ENCODE assay signal across 8 cellular contexts in the genomic region with DNA sequence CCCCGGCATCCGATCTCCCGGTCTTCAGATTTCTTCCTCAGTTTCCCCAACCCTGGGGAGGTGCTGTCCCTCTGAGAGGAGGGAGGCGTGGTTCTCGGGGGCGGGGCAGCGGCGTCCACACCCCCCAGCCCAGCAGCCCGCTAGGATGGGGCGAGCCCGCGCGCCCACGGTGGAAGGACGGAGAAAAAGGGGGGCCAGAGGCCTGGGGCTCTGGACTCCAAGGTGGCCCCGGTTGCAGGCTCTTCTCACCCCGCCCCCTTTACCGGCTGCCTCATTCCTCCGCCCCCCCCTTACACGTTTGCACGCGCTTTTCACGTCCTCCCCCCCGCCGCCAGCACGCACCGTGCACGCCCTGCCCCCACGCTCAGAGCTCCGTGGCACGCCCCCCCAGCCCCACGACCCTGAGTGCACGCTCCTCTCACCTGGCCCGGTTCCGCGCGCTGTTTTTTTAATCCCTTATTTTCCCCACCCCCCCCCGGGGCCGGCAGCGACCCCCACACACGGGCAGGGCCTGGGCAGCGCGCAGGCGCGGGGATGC. TPM values are rescaled to one million over a fixed set of nuclear protein-coding genes. Genes with fewer than 3 reads are reported as not detected.
A peak's percentile ranks its signal among the peaks of the same experiment; 100 is the strongest.
DNase-seq lines count a peak whose midpoint lies in the region; TF ChIP-seq lines count a peak whose summit lies in the region.

No MANE protein-coding gene starts in this region.

- H3K4me1 Mint-ChIP-seq in activated T-cell treated with anti-CD3 and anti-CD28 coated beads, Interleukin-2, amount 50 U/mL, for 24 hours (ENCODE audit: low read depth): peaks cover 32% of the 10 kb centered on the region

- peaks cover 33 to 60% (median 51%) of the 10 kb centered on the region in 4 donors for H3K4me1 ChIP-seq in esophagus muscularis mucosa
- H3K4me1 ChIP-seq in muscle layer of duodenum (ENCODE audit: control insufficient read depth in 1 of 2, insufficient read depth in 2 of 2, low read length in 2 of 2): peaks cover 7 to 33% of the 10 kb centered on the region in 2 donors

- DNase-seq in NCI-H1436 (lab: John Stamatoyannopoulos, UW) (peak; percentile 53), NCI-H1436 treated with DMSO at 0.1 percent for 48 hours (lab: John Stamatoyannopoulos, UW) (no peak), NCI-H2171 treated with DMSO at 0.1 percent for 48 hours (lab: John Stamatoyannopoulos, UW) (peak; percentile 53), esophagus muscularis mucosa (ENCODE audit: extremely low spot score) (no peak), NCI-H128 (lab: John Stamatoyannopoulos, UW; ENCODE audit: unreplicated experiment) (no peak)
- peak; percentile 81 for DNase-seq in activated T-cell treated with anti-CD3 and anti-CD28 coated beads, Interleukin-2, amount 50 U/mL, for 24 hours
- peak; percentile 72 for DNase-seq in stimulated activated naive CD4-positive, alpha-beta T cell treated with Interleukin-2 at 50 U/mL for 16 hours (lab: John Stamatoyannopoulos, UW)

- H3K27ac ChIP-seq in esophagus muscularis mucosa (replicated peaks in 1 of 4): peak overlapping the region; percentile 80 to 89 (median 84)
- no peak overlapping the region for H3K27ac ChIP-seq in muscle layer of duodenum (ENCODE audit: low read length)

- H3K27me3 Mint-ChIP-seq in activated T-cell treated with anti-CD3 and anti-CD28 coated beads, Interleukin-2, amount 50 U/mL, for 24 hours: peaks cover 5% of the 10 kb centered on the region

- H3K27ac Mint-ChIP-seq in activated T-cell treated with anti-CD3 and anti-CD28 coated beads, Interleukin-2, amount 50 U/mL, for 24 hours: peak overlapping the region; percentile 73

- peaks cover 23% of the 10 kb centered on the region for H3K36me3 Mint-ChIP-seq in activated T-cell treated with anti-CD3 and anti-CD28 coated beads, Interleukin-2, amount 50 U/mL, for 24 hours (ENCODE audit: low read depth)

- no peaks in the 10 kb centered on the region for H3K9me3 Mint-ChIP-seq in activated T-cell treated with anti-CD3 and anti-CD28 coated beads, Interleukin-2, amount 50 U/mL, for 24 hours

- H3K9me3 ChIP-seq in esophagus muscularis mucosa (no peaks in the 10 kb centered on the region), muscle layer of duodenum (ENCODE audit: control insufficient read depth in 1 of 2, low read length in 2 of 2) (no peaks in the 10 kb centered on the region)

- H3K36me3 ChIP-seq in esophagus muscularis mucosa (no peaks in the 10 kb centered on the region), muscle layer of duodenum (ENCODE audit: control insufficient read depth in 1 of 2, insufficient read depth in 2 of 2, low read length in 2 of 2) (no peaks in the 10 kb centered on the region)

- no peak for TF ChIP-seq EP300 in esophagus muscularis mucosa (IDR thresholded peaks at IDR 0.05)

- intact Hi-C loops in esophagus muscularis mucosa (cut with DNase I): no loop called here

- H3K4me3 Mint-ChIP-seq in activated T-cell treated with anti-CD3 and anti-CD28 coated beads, Interleukin-2, amount 50 U/mL, for 24 hours: peak overlapping the region; percentile 80

- no peak for TF ChIP-seq CTCF in esophagus muscularis mucosa (IDR thresholded peaks at IDR 0.05)

- H3K4me3 ChIP-seq in esophagus muscularis mucosa (peak overlapping the region; percentile 58 to 86 (median 75)), muscle layer of duodenum (ENCODE audit: low read depth in 1 of 2, low read length in 2 of 2) (peak overlapping the region; percentile 21 to 85)

- 0% methylated on average over 7 of the region's 45 CpGs for WGBS in esophagus muscularis mucosa

- no peak for TF ChIP-seq POLR2A in esophagus muscularis mucosa (IDR thresholded peaks at IDR 0.05; ENCODE audit: low read depth)

- H3K27me3 ChIP-seq in esophagus muscularis mucosa (no peaks in the 10 kb centered on the region), muscle layer of duodenum (ENCODE audit: low read depth, low read length) (no peaks in the 10 kb centered on the region)

RNA-seq across cellular contexts. Expression of gene ZBTB12, which starts 0.4 kb away (rescaled TPM):
- total RNA-seq in esophagus muscularis mucosa: 1 to 10 TPM in 3 of 4 donors, under 1 TPM in 1; 0.66 to 2.5 (median 1.6) TPM

RNA-seq across cellular contexts. Expression of gene EHMT2, which starts 4.0 kb away (rescaled TPM):
- 10 to 100 TPM; 25.7 to 48.4 (median 38.1) TPM for total RNA-seq in esophagus muscularis mucosa

RNA-seq across cellular contexts. Expression of gene SLC44A4, which starts 22.7 kb away (rescaled TPM):
- under 1 TPM in 2 of 4 donors, not detected in 2; 0.19 to 0.80 TPM for total RNA-seq in esophagus muscularis mucosa

RNA-seq across cellular contexts. Expression of gene C2, which starts 26.0 kb away (rescaled TPM):
- total RNA-seq in esophagus muscularis mucosa: 10 to 100 TPM in 3 of 4 donors, 1 to 10 TPM in 1; 10.0 to 15.4 (median 12.6) TPM

RNA-seq across cellular contexts. Expression of gene NEU1, which starts 38.9 kb away (rescaled TPM):
- 10 to 100 TPM; 24.9 to 39.6 (median 34.9) TPM for total RNA-seq in esophagus muscularis mucosa

Comparison
In these comparisons a context has a peak if more than half of its experiments do, and no peak if none do; other contexts are left out.
1. DNase-seq: peak in NCI-H1436 (single experiment), NCI-H2171 treated with DMSO at 0.1 percent for 48 hours (single experiment), activated T-cell treated with anti-CD3 and anti-CD28 coated beads, Interleukin-2, amount 50 U/mL, for 24 hours (single experiment) and stimulated activated naive CD4-positive, alpha-beta T cell treated with Interleukin-2 at 50 U/mL for 16 hours (single experiment); none in NCI-H1436 treated with DMSO at 0.1 percent for 48 hours (single experiment), esophagus muscularis mucosa (single experiment) and NCI-H128 (single experiment).